In genomic region chr7:81510122-81510521, GRCh38 we compare ENCODE assay signal across 33 cellular contexts.
"Had no signal": no experiment of that assay in that cellular context is flagged by ENCODE, and none has a peak within 500 bp of the region (broad histone marks: within the 10 kb centered on the region; RNA-seq: fewer than 3 reads in every experiment).

No MANE protein-coding gene starts in this region.

- H3K27me3 ChIP-seq: ascending aorta, cardiac muscle cell had no signal

- H3K4me3 Mint-ChIP-seq: activated B cell treated with CpG ODN at 0.5 μM for 24 hours; activated CD4-positive, alpha-beta memory T cell treated with anti-CD3 and anti-CD28 coated beads for 36 hours; activated CD4-positive, alpha-beta T cell treated with anti-CD3 and anti-CD28 coated beads, Interleukin-2, amount 10 ng/mL, durations not matched to agents 24 days and 14 days; activated CD8-positive, alpha-beta T cell treated with anti-CD3 and anti-CD28 coated beads for 36 hours; activated naive CD4-positive, alpha-beta T cell treated with anti-CD3 and anti-CD28 coated beads, Interleukin-2, amount 10 ng/mL, durations not matched to agents 7 days and 5 days; activated naive CD4-positive, alpha-beta T cell treated with anti-CD3 and anti-CD28 coated beads, Interleukin-2, amount 50 U/mL, for 24 hours; activated naive CD8-positive, alpha-beta T cell; activated naive CD8-positive, alpha-beta T cell treated with anti-CD3 and anti-CD28 coated beads, Interleukin-2, amount 10 ng/mL, durations not matched to agents 7 days and 5 days; activated naive CD8-positive, alpha-beta T cell treated with anti-CD3 and anti-CD28 coated beads, Interleukin-2, amount 50 U/mL, for 24 hours; brain; T-helper 1 cell treated with Interleukin-12 subunit alpha and Interleukin-12 subunit beta and Interleukin-4 antibody, amounts not matched to agents 30 μg/mL and 1 μg/mL, for 36 hours; T-helper 2 cell treated with Interferon-gamma antibody and Interleukin-4, amounts not matched to agents 5 μg/mL and 100 μg/mL, for 36 hours had no signal

- H3K27me3 Mint-ChIP-seq: activated B cell treated with CpG ODN at 0.5 μM for 24 hours; activated CD4-positive, alpha-beta memory T cell treated with anti-CD3 and anti-CD28 coated beads for 36 hours; activated CD4-positive, alpha-beta T cell treated with anti-CD3 and anti-CD28 coated beads, Interleukin-2, amount 10 ng/mL, durations not matched to agents 24 days and 14 days; activated CD8-positive, alpha-beta T cell treated with anti-CD3 and anti-CD28 coated beads for 36 hours; activated naive CD4-positive, alpha-beta T cell treated with anti-CD3 and anti-CD28 coated beads, Interleukin-2, amount 10 ng/mL, durations not matched to agents 7 days and 5 days; activated naive CD4-positive, alpha-beta T cell treated with anti-CD3 and anti-CD28 coated beads, Interleukin-2, amount 50 U/mL, for 24 hours; activated naive CD8-positive, alpha-beta T cell; activated naive CD8-positive, alpha-beta T cell treated with anti-CD3 and anti-CD28 coated beads, Interleukin-2, amount 10 ng/mL, durations not matched to agents 7 days and 5 days; brain had no signal

- H3K27ac ChIP-seq: ascending aorta, cardiac muscle cell, VCaP had no signal

- H3K4me1 Mint-ChIP-seq: activated B cell treated with CpG ODN at 0.5 μM for 24 hours; activated CD4-positive, alpha-beta T cell treated with anti-CD3 and anti-CD28 coated beads, Interleukin-2, amount 10 ng/mL, durations not matched to agents 24 days and 14 days; activated naive CD4-positive, alpha-beta T cell treated with anti-CD3 and anti-CD28 coated beads, Interleukin-2, amount 10 ng/mL, durations not matched to agents 7 days and 5 days; activated naive CD4-positive, alpha-beta T cell treated with anti-CD3 and anti-CD28 coated beads, Interleukin-2, amount 50 U/mL, for 24 hours; activated naive CD8-positive, alpha-beta T cell treated with anti-CD3 and anti-CD28 coated beads, Interleukin-2, amount 10 ng/mL, durations not matched to agents 7 days and 5 days; activated naive CD8-positive, alpha-beta T cell treated with anti-CD3 and anti-CD28 coated beads, Interleukin-2, amount 50 U/mL, for 24 hours; brain had no signal

- H3K27ac Mint-ChIP-seq: activated B cell treated with CpG ODN at 0.5 μM for 24 hours; activated CD4-positive, alpha-beta memory T cell treated with anti-CD3 and anti-CD28 coated beads for 36 hours; activated CD4-positive, alpha-beta T cell treated with anti-CD3 and anti-CD28 coated beads, Interleukin-2, amount 10 ng/mL, durations not matched to agents 24 days and 14 days; activated CD8-positive, alpha-beta T cell treated with anti-CD3 and anti-CD28 coated beads for 36 hours; activated naive CD4-positive, alpha-beta T cell treated with anti-CD3 and anti-CD28 coated beads, Interleukin-2, amount 10 ng/mL, durations not matched to agents 7 days and 5 days; activated naive CD4-positive, alpha-beta T cell treated with anti-CD3 and anti-CD28 coated beads, Interleukin-2, amount 50 U/mL, for 24 hours; activated naive CD8-positive, alpha-beta T cell treated with anti-CD3 and anti-CD28 coated beads, Interleukin-2, amount 10 ng/mL, durations not matched to agents 7 days and 5 days; activated naive CD8-positive, alpha-beta T cell treated with anti-CD3 and anti-CD28 coated beads, Interleukin-2, amount 50 U/mL, for 24 hours; activated T-helper 2 cell treated with anti-CD3 and anti-CD28 coated beads, Interferon-gamma antibody, Interleukin-2, Interleukin-4, amounts not matched to agents 10 μg/mL and 5 μg/mL and 100 μg/mL, durations not matched to agents 14 hours and 24 hours and 36 hours; brain; T-helper 1 cell treated with Interleukin-12 subunit alpha and Interleukin-12 subunit beta and Interleukin-4 antibody, amounts not matched to agents 30 μg/mL and 1 μg/mL, for 36 hours; T-helper 2 cell treated with Interferon-gamma antibody and Interleukin-4, amounts not matched to agents 5 μg/mL and 100 μg/mL, for 36 hours had no signal

- H3K9me3 Mint-ChIP-seq: activated CD4-positive, alpha-beta T cell treated with anti-CD3 and anti-CD28 coated beads, Interleukin-2, amount 10 ng/mL, durations not matched to agents 24 days and 14 days; activated CD8-positive, alpha-beta T cell treated with anti-CD3 and anti-CD28 coated beads for 36 hours; activated naive CD4-positive, alpha-beta T cell treated with anti-CD3 and anti-CD28 coated beads, Interleukin-2, amount 10 ng/mL, durations not matched to agents 7 days and 5 days; activated naive CD8-positive, alpha-beta T cell treated with anti-CD3 and anti-CD28 coated beads, Interleukin-2, amount 10 ng/mL, durations not matched to agents 7 days and 5 days; activated naive CD8-positive, alpha-beta T cell treated with anti-CD3 and anti-CD28 coated beads, Interleukin-2, amount 50 U/mL, for 24 hours; activated T-helper 2 cell treated with anti-CD3 and anti-CD28 coated beads, Interferon-gamma antibody, Interleukin-2, Interleukin-4, amounts not matched to agents 10 μg/mL and 5 μg/mL and 100 μg/mL, durations not matched to agents 14 hours and 24 hours and 36 hours; T-helper 1 cell treated with Interleukin-12 subunit alpha and Interleukin-12 subunit beta and Interleukin-4 antibody, amounts not matched to agents 30 μg/mL and 1 μg/mL, for 36 hours; T-helper 2 cell treated with Interferon-gamma antibody and Interleukin-4, amounts not matched to agents 5 μg/mL and 100 μg/mL, for 36 hours had no signal

- H3K4me1 ChIP-seq: ascending aorta had no signal

- H3K9me3 ChIP-seq: ascending aorta had no signal

- DNase-seq: activated B cell treated with CpG ODN at 0.5 μM for 24 hours; activated CD4-positive, alpha-beta memory T cell treated with anti-CD3 and anti-CD28 coated beads for 36 hours; activated CD4-positive, alpha-beta T cell treated with anti-CD3 and anti-CD28 coated beads for 4 hours; activated CD4-positive, alpha-beta T cell treated with anti-CD3 and anti-CD28 coated beads, Interleukin-2, amount 10 ng/mL, durations not matched to agents 24 days and 14 days; activated CD4-positive, alpha-beta T cell treated with anti-CD3 and anti-CD28 coated beads, Interleukin-2, amount 50 U/mL, for 1 hour; activated CD4-positive, alpha-beta T cell treated with anti-CD3 and anti-CD28 coated beads, Interleukin-2, amount 50 U/mL, for 4 hours; activated CD4-positive, CD25-positive, alpha-beta regulatory T cell treated with anti-CD3 and anti-CD28 coated beads, Interleukin-2, amount 50 U/mL, for 72 hours; activated CD8-positive, alpha-beta memory T cell treated with anti-CD3 and anti-CD28 coated beads, Interleukin-2, amount 50 U/mL, for 4 hours; activated CD8-positive, alpha-beta T cell treated with anti-CD3 and anti-CD28 coated beads for 36 hours; activated effector memory CD4-positive, alpha-beta T cell treated with Interleukin-2 at 50 U/mL for 16 hours; activated gamma-delta T cell; activated naive CD4-positive, alpha-beta T cell treated with anti-CD3 and anti-CD28 coated beads, Interleukin-2, amount 10 ng/mL, durations not matched to agents 7 days and 5 days; activated naive CD4-positive, alpha-beta T cell treated with Interleukin-2 at 50 U/mL for 16 hours; activated naive CD8-positive, alpha-beta T cell treated with anti-CD3 and anti-CD28 coated beads, Interleukin-2, amount 10 ng/mL, durations not matched to agents 7 days and 5 days; activated naive CD8-positive, alpha-beta T cell treated with anti-CD3 and anti-CD28 coated beads, Interleukin-2, amount 50 U/mL, for 24 hours; activated T-cell treated with anti-CD3 and anti-CD28 coated beads for 4 hours; activated T-cell treated with anti-CD3 and anti-CD28 coated beads, Interleukin-2, amount 50 U/mL, for 1 hour; activated T-cell treated with anti-CD3 and anti-CD28 coated beads, Interleukin-2, amount 50 U/mL, for 48 hours; amygdala; anterior cingulate cortex; central memory CD4-positive, alpha-beta T cell; T-helper 1 cell; T-helper 2 cell; T-helper 9 cell had no signal

- ATAC-seq: activated CD8-positive, alpha-beta T cell treated with anti-CD3 and anti-CD28 coated beads for 36 hours; activated naive CD8-positive, alpha-beta T cell treated with anti-CD3 and anti-CD28 coated beads, Interleukin-2, amount 50 U/mL, for 24 hours had no signal

- H3K36me3 Mint-ChIP-seq: activated CD4-positive, alpha-beta memory T cell treated with anti-CD3 and anti-CD28 coated beads for 36 hours; activated naive CD4-positive, alpha-beta T cell treated with anti-CD3 and anti-CD28 coated beads, Interleukin-2, amount 10 ng/mL, durations not matched to agents 7 days and 5 days; activated naive CD4-positive, alpha-beta T cell treated with anti-CD3 and anti-CD28 coated beads, Interleukin-2, amount 50 U/mL, for 24 hours; activated naive CD8-positive, alpha-beta T cell; activated naive CD8-positive, alpha-beta T cell treated with anti-CD3 and anti-CD28 coated beads, Interleukin-2, amount 10 ng/mL, durations not matched to agents 7 days and 5 days; brain had no signal

- H3K4me3 ChIP-seq: ascending aorta, cardiac muscle cell had no signal

- H3K36me3 ChIP-seq: ascending aorta, cardiac muscle cell had no signal
